ENCODE assay signal across 29 cellular contexts in the genomic region with DNA sequence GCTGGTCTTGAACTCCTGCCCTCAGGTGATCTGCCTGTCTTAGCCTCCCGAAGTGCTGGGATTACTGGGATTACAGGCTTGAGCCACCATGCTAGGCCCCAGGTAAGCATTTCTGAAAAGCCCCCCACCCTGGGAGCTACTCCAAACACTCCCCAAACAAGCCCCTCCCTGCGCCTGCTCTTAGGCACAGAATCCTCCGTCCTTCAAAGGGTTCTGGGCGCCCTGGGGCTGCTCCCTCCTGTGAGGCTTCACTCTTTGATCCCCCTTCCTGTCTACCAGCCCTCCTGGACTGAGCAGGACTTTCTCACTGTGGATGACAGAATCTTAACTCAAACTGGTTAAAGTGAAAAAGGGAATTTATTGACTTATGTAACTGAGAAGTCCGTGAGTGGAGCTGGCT.
"Had no signal": no experiment of that assay in that cellular context is flagged by ENCODE, and none has a peak within 500 bp of the region (broad histone marks: within the 10 kb centered on the region; RNA-seq: fewer than 3 reads in every experiment).

No MANE protein-coding gene starts in this region.

- H3K36me3 ChIP-seq: breast epithelium, SJCRH30 had no signal

- ATAC-seq: activated CD4-positive, CD25-positive, alpha-beta regulatory T cell treated with anti-CD3 and anti-CD28 coated beads, Interleukin-2, amount 50 U/mL, for 24 hours; activated CD8-positive, alpha-beta T cell treated with anti-CD3 and anti-CD28 coated beads for 36 hours; Panc1; Right ventricle myocardium inferior had no signal

- H3K27me3 ChIP-seq: breast epithelium, SJCRH30 had no signal

- H3K4me2 ChIP-seq: SK-N-SH had no signal

- H3K27ac ChIP-seq: breast epithelium, VCaP had no signal

- H3K9me3 Mint-ChIP-seq: activated CD8-positive, alpha-beta T cell treated with anti-CD3 and anti-CD28 coated beads for 36 hours; activated naive CD4-positive, alpha-beta T cell treated with anti-CD3 and anti-CD28 coated beads, Interleukin-2, amount 50 U/mL, for 24 hours; activated T-helper 1 cell treated with anti-CD3 and anti-CD28 coated beads, Interleukin-12 subunit alpha, Interleukin-12 subunit beta, Interleukin-2, Interleukin-4 antibody, amounts not matched to agents 30 ng/mL and 10 ng/mL and 1 ng/mL, durations not matched to agents 14 hours and 24 hours and 36 hours had no signal

- H3K4me3 Mint-ChIP-seq: activated CD8-positive, alpha-beta T cell treated with anti-CD3 and anti-CD28 coated beads for 36 hours; activated naive CD4-positive, alpha-beta T cell treated with anti-CD3 and anti-CD28 coated beads, Interleukin-2, amount 50 U/mL, for 24 hours; activated T-cell treated with anti-CD3 and anti-CD28 coated beads, Interleukin-2, amount 50 U/mL, for 24 hours; activated T-helper 1 cell treated with anti-CD3 and anti-CD28 coated beads, Interleukin-12 subunit alpha, Interleukin-12 subunit beta, Interleukin-2, Interleukin-4 antibody, amounts not matched to agents 30 ng/mL and 10 ng/mL and 1 ng/mL, durations not matched to agents 14 hours and 24 hours and 36 hours had no signal

- H3K27ac Mint-ChIP-seq: activated CD8-positive, alpha-beta T cell treated with anti-CD3 and anti-CD28 coated beads for 36 hours; activated naive CD4-positive, alpha-beta T cell treated with anti-CD3 and anti-CD28 coated beads, Interleukin-2, amount 50 U/mL, for 24 hours; activated T-cell treated with anti-CD3 and anti-CD28 coated beads, Interleukin-2, amount 50 U/mL, for 24 hours; activated T-helper 1 cell treated with anti-CD3 and anti-CD28 coated beads, Interleukin-12 subunit alpha, Interleukin-12 subunit beta, Interleukin-2, Interleukin-4 antibody, amounts not matched to agents 30 ng/mL and 10 ng/mL and 1 ng/mL, durations not matched to agents 14 hours and 24 hours and 36 hours had no signal

- H3K9ac ChIP-seq: SK-N-SH had no signal

- H3K4me1 Mint-ChIP-seq: activated naive CD4-positive, alpha-beta T cell treated with anti-CD3 and anti-CD28 coated beads, Interleukin-2, amount 50 U/mL, for 24 hours had no signal

- H3K4me1 ChIP-seq: breast epithelium had no signal

- H3K36me3 Mint-ChIP-seq: activated naive CD4-positive, alpha-beta T cell treated with anti-CD3 and anti-CD28 coated beads, Interleukin-2, amount 50 U/mL, for 24 hours had no signal

- H3K9me3 ChIP-seq: breast epithelium, SK-N-SH had no signal

- H3K4me3 ChIP-seq: breast epithelium, SJCRH30 had no signal

- DNase-seq: activated CD4-positive, alpha-beta T cell treated with anti-CD3 and anti-CD28 coated beads for 4 hours; activated CD8-positive, alpha-beta T cell treated with anti-CD3 and anti-CD28 coated beads for 36 hours; activated effector memory CD4-positive, alpha-beta T cell treated with Interleukin-2 at 50 U/mL for 16 hours; activated naive CD4-positive, alpha-beta T cell; activated T-cell treated with anti-CD3 and anti-CD28 coated beads, Interleukin-2, amount 50 U/mL, for 24 hours; aorta; caudate nucleus; Kasumi-1; KBM-7; NCI-H1048; NCI-H1417; NCI-H1930; NCI-H2171 treated with DMSO at 0.1 percent for 48 hours; NCI-H226; NCI-H526; NCI-H774; NK-92 treated with Interleukin-12 subunit alpha and Interleukin-12 subunit beta, amount 100 ng/mL, for 24 hours; OCI-M1; RPMI8226; SK-N-SH; T-helper 1 cell had no signal
